Comparison of ENCODE assay signal across 19 cellular contexts in the genomic region with DNA sequence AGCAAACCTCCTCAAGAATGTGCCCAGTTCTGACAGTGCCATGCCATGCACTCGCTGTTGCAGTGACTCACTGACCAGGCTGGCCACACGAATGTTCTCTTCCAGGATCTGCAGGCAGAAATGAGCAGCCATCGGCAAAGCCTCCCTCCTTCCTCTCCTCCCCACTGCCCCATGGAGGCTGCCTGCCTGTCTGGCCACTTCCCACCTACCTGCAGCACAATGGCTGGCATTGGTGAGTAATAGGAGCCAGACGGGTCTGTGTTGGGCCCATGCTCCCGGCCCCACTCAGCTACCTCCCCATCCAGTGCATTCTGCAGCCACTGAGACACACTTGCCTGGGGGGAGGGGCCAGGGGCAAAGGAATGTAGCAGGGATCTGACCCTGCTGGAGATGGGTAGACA. TPM values are rescaled to one million over a fixed set of nuclear protein-coding genes. Genes with fewer than 3 reads are reported as not detected.
DNase-seq lines count a peak whose midpoint lies in the region; ATAC-seq and TF ChIP-seq lines count a peak whose summit lies in the region.
"Had no signal": no experiment of that assay in that cellular context is flagged by ENCODE, and none has a peak within 500 bp of the region (broad histone marks: within the 10 kb centered on the region; RNA-seq: fewer than 3 reads in every experiment).

No MANE protein-coding gene starts in this region.

- CTCF ChIA-PET in CD4-positive, alpha-beta T cell (lab: Charles Lee), result interaction anchor here (1.9 kb wide), 1 partner anchor 29 kb away, joined by 6 read pairs; no protein-coding TSS in a partner anchor
- CTCF ChIA-PET in WTC11 (lab: Charles Lee), result interaction anchor here (1.4 to 4.4 kb wide), 5 partner anchors 12 to 233 kb away, joined by 4 to 88 read pairs (median 49); a partner anchor contains a TSS

- intact Hi-C loops in CD4-positive, alpha-beta T cell (cut with DNase I, micrococcal nuclease), result loop anchor here (5.0 to 10.0 kb wide), 2 partner anchors 169 to 172 kb away; no protein-coding TSS in a partner anchor

- H3K9me3 Mint-ChIP-seq in CD4-positive, alpha-beta T cell, result no peaks in the 10 kb centered on the region
- no peaks in the 10 kb centered on the region for H3K9me3 Mint-ChIP-seq in WTC11
- H3K9me3 Mint-ChIP-seq: activated naive CD8-positive, alpha-beta T cell treated with anti-CD3 and anti-CD28 coated beads, Interleukin-2, amount 50 U/mL, for 24 hours; activated T-helper 17 cell treated with anti-CD3 and anti-CD28 coated beads, Interleukin-2, amount 50 U/mL, for 72 hours had no signal

- H3K27ac Mint-ChIP-seq in CD4-positive, alpha-beta T cell, result no peak overlapping the region
- no peak overlapping the region for H3K27ac Mint-ChIP-seq in WTC11
- H3K27ac Mint-ChIP-seq: activated naive CD8-positive, alpha-beta T cell treated with anti-CD3 and anti-CD28 coated beads, Interleukin-2, amount 50 U/mL, for 24 hours; activated T-helper 17 cell treated with anti-CD3 and anti-CD28 coated beads, Interleukin-2, amount 50 U/mL, for 72 hours had no signal

- no CpG with 5 or more reads among the region's 5 CpGs for WGBS in mesendoderm (ENCODE audit: extremely low coverage, insufficient coverage, low lambda C conversion rate)

- H3K27me3 Mint-ChIP-seq in CD4-positive, alpha-beta T cell, result no peaks in the 10 kb centered on the region
- peaks cover 29% of the 10 kb centered on the region for H3K27me3 Mint-ChIP-seq in WTC11 (ENCODE audit: low read depth)
- H3K27me3 Mint-ChIP-seq: activated T-helper 17 cell treated with anti-CD3 and anti-CD28 coated beads, Interleukin-2, amount 50 U/mL, for 72 hours had no signal

- peaks cover 4% of the 10 kb centered on the region for H3K79me1 ChIP-seq in mesendoderm (ENCODE audit: low read length)

- H3K4me2 ChIP-seq in mesendoderm (ENCODE audit: low read length), result no peak overlapping the region

- H3K27me3 ChIP-seq in CD4-positive, alpha-beta T cell (ENCODE audit: control insufficient read depth, insufficient read depth, low read length), result no peaks in the 10 kb centered on the region
- H3K27me3 ChIP-seq in mesendoderm (ENCODE audit: insufficient read depth, low read length, poor library complexity), result no peaks in the 10 kb centered on the region

- no peak overlapping the region for H2BK5ac ChIP-seq in mesendoderm (ENCODE audit: low read length)

- no peak overlapping the region for H3K9ac ChIP-seq in mesendoderm (ENCODE audit: low read length)

- H3K4me1 ChIP-seq in mesendoderm (ENCODE audit: control insufficient read depth, low read depth, low read length), result peaks cover 3% of the 10 kb centered on the region

- peak overlapping the region; percentile 34 for H3K4me3 Mint-ChIP-seq in CD4-positive, alpha-beta T cell
- H3K4me3 Mint-ChIP-seq in WTC11, result no peak overlapping the region
- H3K4me3 Mint-ChIP-seq: activated naive CD8-positive, alpha-beta T cell treated with anti-CD3 and anti-CD28 coated beads, Interleukin-2, amount 50 U/mL, for 24 hours; activated T-helper 17 cell treated with anti-CD3 and anti-CD28 coated beads, Interleukin-2, amount 50 U/mL, for 72 hours had no signal

- H2BK120ac ChIP-seq in mesendoderm (ENCODE audit: low read depth, low read length), result no peak overlapping the region

- no peak overlapping the region for H3K4me3 ChIP-seq in mesendoderm (ENCODE audit: low read length)

- H3K79me2 ChIP-seq in mesendoderm (ENCODE audit: control insufficient read depth, insufficient read depth, low read length), result no peaks in the 10 kb centered on the region

- H3K36me3 Mint-ChIP-seq in CD4-positive, alpha-beta T cell (ENCODE audit: low read depth), result no peaks in the 10 kb centered on the region
- no peaks in the 10 kb centered on the region for H3K36me3 Mint-ChIP-seq in WTC11

- no peak overlapping the region for H4K8ac ChIP-seq in mesendoderm (ENCODE audit: low read depth, low read length)

- H3K4ac ChIP-seq in mesendoderm (ENCODE audit: low read depth, low read length), result no peak overlapping the region

- no peak overlapping the region for H2BK15ac ChIP-seq in mesendoderm (replicated peaks; ENCODE audit: low read depth)

- H4K5ac ChIP-seq in mesendoderm (ENCODE audit: low read length), result no peak overlapping the region

- no peak for ATAC-seq in CD4-positive, alpha-beta T cell (ENCODE audit: poor library complexity)
- no peak for ATAC-seq in WTC11
- no peak for ATAC-seq in HG03039 (IDR thresholded peaks at IDR 0.05; ENCODE audit: unreplicated experiment)
- ATAC-seq: activated naive CD8-positive, alpha-beta T cell treated with anti-CD3 and anti-CD28 coated beads, Interleukin-2, amount 50 U/mL, for 24 hours; activated T-helper 17 cell treated with anti-CD3 and anti-CD28 coated beads, Interleukin-2, amount 50 U/mL, for 72 hours; heart right ventricle had no signal

- DNase-seq in CD4-positive, alpha-beta T cell, result no peak
- peak; percentile 79 for DNase-seq in HT1080 (ENCODE audit: low read depth)
- DNase-seq in WTC11 (ENCODE audit: low spot score), result peak; percentile 41
- peak; percentile 88 for DNase-seq in mesendoderm
- DNase-seq in NCI-H187 treated with DMSO at 0.1 percent for 48 hours (lab: John Stamatoyannopoulos, UW), result no peak
- DNase-seq in SIG-M5 (lab: John Stamatoyannopoulos, UW), result no peak
- no peak for DNase-seq in NCI-H446 treated with DMSO at 0.1 percent for 48 hours (lab: John Stamatoyannopoulos, UW)
- DNase-seq: activated CD4-positive, CD25-positive, alpha-beta regulatory T cell; activated CD8-positive, alpha-beta memory T cell treated with anti-CD3 and anti-CD28 coated beads for 24 hours; activated naive CD8-positive, alpha-beta T cell treated with anti-CD3 and anti-CD28 coated beads, Interleukin-2, amount 50 U/mL, for 24 hours; central memory CD4-positive, alpha-beta T cell; effector CD4-positive, alpha-beta T cell; heart right ventricle; NCI-H1105 treated with DMSO at 0.1 percent for 48 hours; NCI-H2171 treated with DMSO at 0.1 percent for 48 hours; stimulated activated CD4-positive, alpha-beta T cell treated with anti-CD3 and anti-CD28 coated beads, Interleukin-4, amount 100 ng/mL, for 1 hour had no signal

- H2AK5ac ChIP-seq in mesendoderm (ENCODE audit: low read length), result no peak overlapping the region

- H3K4me1 Mint-ChIP-seq in CD4-positive, alpha-beta T cell (ENCODE audit: low read depth), result peaks cover 17% of the 10 kb centered on the region
- peaks cover 27% of the 10 kb centered on the region for H3K4me1 Mint-ChIP-seq in WTC11

- H3K18ac ChIP-seq in mesendoderm (ENCODE audit: low read length), result no peak overlapping the region

- no peaks in the 10 kb centered on the region for H3K9me3 ChIP-seq in CD4-positive, alpha-beta T cell (ENCODE audit: control insufficient read depth, low read length)
- H3K9me3 ChIP-seq: heart right ventricle had no signal

- peak overlapping the region; percentile 15 for H3K56ac ChIP-seq in mesendoderm (ENCODE audit: low read length)

- H3K27ac ChIP-seq in CD4-positive, alpha-beta T cell (ENCODE audit: low read depth, low read length), result no peak overlapping the region
- H3K27ac ChIP-seq in mesendoderm (ENCODE audit: low read depth, low read length), result no peak overlapping the region

- no peak for TF ChIP-seq CTCF in CD4-positive, alpha-beta T cell (IDR thresholded peaks at IDR 0.05)
- TF ChIP-seq CTCF in WTC11 (IDR thresholded peaks at IDR 0.05), result no peak

- no peak overlapping the region for H3K23ac ChIP-seq in mesendoderm (ENCODE audit: low read length)

- POLR2A ChIA-PET in CD4-positive, alpha-beta T cell (lab: Charles Lee), result interaction anchor here (5.2 kb wide), 1 partner anchor 25 kb away, joined by 51 read pairs; a partner anchor contains a TSS
- POLR2A ChIA-PET in WTC11 (lab: Charles Lee), result interaction anchor here (0.6 to 1.9 kb wide), 2 partner anchors 18 to 258 kb away, joined by 3 to 8 read pairs; no protein-coding TSS in a partner anchor

- no peaks in the 10 kb centered on the region for H3K36me3 ChIP-seq in mesendoderm (ENCODE audit: control insufficient read depth, insufficient read depth, low read length)
- H3K36me3 ChIP-seq: heart right ventricle had no signal

RNA-seq across cellular contexts. Expression of a gene that starts 2.8 kb away (rescaled TPM):
- total RNA-seq in CD4-positive, alpha-beta T cell, result 10 to 100 TPM in 1 of 2 experiments, 1 to 10 TPM in 1; 9.7 to 10.6 TPM
- total RNA-seq in HT1080 (2014; rRNA removed; shearing (Covaris generic)), result 7.0 and 11.6 TPM in 2 replicates
- 5.1 and 6.6 TPM in 2 replicates for polyA plus RNA-seq in HT1080 (2015; cell fraction: cytosol; rRNA removed)
- 114 TPM in 2 replicates for polyA plus RNA-seq in HT1080 (2015; cell fraction: nucleus; rRNA removed)
- 40.8 to 54.3 TPM (median 50.5 TPM) in 3 replicates for total RNA-seq in WTC11 (2021)
- polyA plus RNA-seq in mesendoderm (2013, experiment 1 of 2), result 9.7 TPM
- polyA plus RNA-seq in mesendoderm (2013, experiment 2 of 2), result 8.2 TPM

RNA-seq across cellular contexts. Expression of a gene that starts 3.4 kb away (rescaled TPM):
- total RNA-seq in CD4-positive, alpha-beta T cell, result not detected
- total RNA-seq in HT1080 (2014; rRNA removed; shearing (Covaris generic)), result 1.1 and 1.6 TPM in 2 replicates
- polyA plus RNA-seq in HT1080 (2015; cell fraction: cytosol; rRNA removed), result 0.10 and 0.18 TPM in 2 replicates
- polyA plus RNA-seq in HT1080 (2015; cell fraction: nucleus; rRNA removed), result 0.76 TPM in 2 replicates
- total RNA-seq in WTC11 (2021), result 4.0 to 4.9 TPM (median 4.8 TPM) in 3 replicates
- polyA plus RNA-seq in mesendoderm (2013, experiment 1 of 2), result 0.95 TPM
- 0.94 TPM for polyA plus RNA-seq in mesendoderm (2013, experiment 2 of 2)

RNA-seq across cellular contexts. Expression of a gene that starts 5.4 kb away (rescaled TPM):
- 10 to 100 TPM; 50.9 to 56.1 TPM for total RNA-seq in CD4-positive, alpha-beta T cell
- 201 and 230 TPM in 2 replicates for total RNA-seq in HT1080 (2014; rRNA removed; shearing (Covaris generic))
- polyA plus RNA-seq in HT1080 (2015; cell fraction: cytosol; rRNA removed), result 142 and 172 TPM in 2 replicates
- 274 and 292 TPM in 2 replicates for polyA plus RNA-seq in HT1080 (2015; cell fraction: nucleus; rRNA removed)
- 75.6 to 85.0 TPM (median 75.8 TPM) in 3 replicates for total RNA-seq in WTC11 (2021)
- 55.3 TPM for polyA plus RNA-seq in mesendoderm (2013, experiment 1 of 2)
- 56.0 TPM for polyA plus RNA-seq in mesendoderm (2013, experiment 2 of 2)

RNA-seq across cellular contexts. Expression of a gene that starts 12.4 kb away (rescaled TPM):
- 1 to 10 TPM; 1.9 to 2.3 TPM for total RNA-seq in CD4-positive, alpha-beta T cell
- 2.6 and 3.0 TPM in 2 replicates for total RNA-seq in HT1080 (2014; rRNA removed; shearing (Covaris generic))
- polyA plus RNA-seq in HT1080 (2015; cell fraction: cytosol; rRNA removed), result 1.1 and 1.3 TPM in 2 replicates
- 14.7 and 17.2 TPM in 2 replicates for polyA plus RNA-seq in HT1080 (2015; cell fraction: nucleus; rRNA removed)
- total RNA-seq in WTC11 (2021), result 13.6 to 15.6 TPM (median 15.3 TPM) in 3 replicates
- 2.1 TPM for polyA plus RNA-seq in mesendoderm (2013, experiment 1 of 2)
- 2.1 TPM for polyA plus RNA-seq in mesendoderm (2013, experiment 2 of 2)
- total RNA-seq: skeletal muscle tissue had no signal

RNA-seq across cellular contexts. Expression of a gene that starts 16.2 kb away (rescaled TPM):
- total RNA-seq in CD4-positive, alpha-beta T cell, result 1 to 10 TPM; 1.1 to 1.2 TPM
- 18.4 and 22.8 TPM in 2 replicates for total RNA-seq in HT1080 (2014; rRNA removed; shearing (Covaris generic))
- polyA plus RNA-seq in HT1080 (2015; cell fraction: cytosol; rRNA removed), result 24.8 and 26.9 TPM in 2 replicates
- polyA plus RNA-seq in HT1080 (2015; cell fraction: nucleus; rRNA removed), result 68.5 and 72.4 TPM in 2 replicates
- total RNA-seq in WTC11 (2021), result 8.5 to 10.6 TPM (median 9.7 TPM) in 3 replicates
- 1.3 TPM for polyA plus RNA-seq in mesendoderm (2013, experiment 1 of 2)
- 1.1 TPM for polyA plus RNA-seq in mesendoderm (2013, experiment 2 of 2)

Comparison
In these comparisons a context has a peak if more than half of its experiments do, and no peak if none do; other contexts are left out.
1. DNase-seq: peak in HT1080 (single experiment), WTC11 (single experiment) and mesendoderm (single experiment); none in CD4-positive, alpha-beta T cell (0 of 10), NCI-H187 treated with DMSO at 0.1 percent for 48 hours (single experiment), SIG-M5 (single experiment) and NCI-H446 treated with DMSO at 0.1 percent for 48 hours (single experiment).